ENCODE assay signal across 1 cellular context in genomic region chrX:121245763-121246162, GRCh38.
TF ChIP-seq lines count a peak whose summit lies in the region.

No MANE protein-coding gene starts in this region.

TF ChIP-seq in HepG2, 621 proteins besides CTCF, POLR2A, EP300 and RAD21 (continued from another document and continues in another):
- TF ChIP-seq CSRNP1 (CRISPR knock-in tag; IDR thresholded peaks at IDR 0.05) (no peak), ZNF382 (CRISPR knock-in tag; IDR thresholded peaks at IDR 0.05; ENCODE audit: borderline replicate concordance) (no peak), ZKSCAN1 (IDR thresholded peaks at IDR 0.05; ENCODE audit: low read length) (no peak), ZSCAN22 (CRISPR knock-in tag; IDR thresholded peaks at IDR 0.05) (no peak), POLR2AphosphoS2 (IDR thresholded peaks at IDR 0.05; ENCODE audit: low read depth, low read length) (no peak), KDM1A (CRISPR knock-in tag; IDR thresholded peaks at IDR 0.05) (no peak), MBD4 (IDR thresholded peaks at IDR 0.05; ENCODE audit: borderline replicate concordance, low read length) (peak; percentile 84; the same call in 1 of the 2 replicates), MLLT10 (CRISPR knock-in tag; IDR thresholded peaks at IDR 0.05) (no peak), MXD1 (CRISPR knock-in tag; IDR thresholded peaks at IDR 0.05) (no peak), ZNF432 (CRISPR knock-in tag; IDR thresholded peaks at IDR 0.05; ENCODE audit: borderline replicate concordance) (no peak), ZBTB8A (CRISPR knock-in tag; IDR thresholded peaks at IDR 0.05; ENCODE audit: borderline replicate concordance, low read depth) (no peak), NCOA2 (CRISPR knock-in tag; IDR thresholded peaks at IDR 0.05) (peak; percentile 87), ZNF354B (CRISPR knock-in tag; IDR thresholded peaks at IDR 0.05) (no peak), FOXA1 (IDR thresholded peaks at IDR 0.05) (peak; percentile 86), FOXA1 (CRISPR knock-in tag; IDR thresholded peaks at IDR 0.05) (peak; percentile 23; the same call in 1 of the 2 replicates), PAX8 (CRISPR knock-in tag; IDR thresholded peaks at IDR 0.05; ENCODE audit: borderline replicate concordance) (no peak), YEATS4 (CRISPR knock-in tag; IDR thresholded peaks at IDR 0.05; ENCODE audit: borderline replicate concordance) (no peak), ZFY (CRISPR knock-in tag; IDR thresholded peaks at IDR 0.05) (no peak), SIX1 (CRISPR knock-in tag; IDR thresholded peaks at IDR 0.05; ENCODE audit: borderline replicate concordance) (peak; percentile 57; the same call in 1 of the 2 replicates), ZNF124 (CRISPR knock-in tag; IDR thresholded peaks at IDR 0.05) (no peak), KAT2B (IDR thresholded peaks at IDR 0.05; ENCODE audit: borderline replicate concordance, low read depth, low read length) (peak; percentile 36; the same call in 1 of the 2 replicates), NFKBIZ (CRISPR knock-in tag; IDR thresholded peaks at IDR 0.05) (no peak), PCBP1 (IDR thresholded peaks at IDR 0.05; ENCODE audit: borderline replicate concordance, low read depth, low read length) (no peak), RXRA (CRISPR knock-in tag; IDR thresholded peaks at IDR 0.05) (no peak), FOXO1 (CRISPR knock-in tag; IDR thresholded peaks at IDR 0.05) (peak; percentile 44; the same call in 1 of the 2 replicates), KAT8 (CRISPR knock-in tag; IDR thresholded peaks at IDR 0.05) (no peak), ATRX (CRISPR knock-in tag; IDR thresholded peaks at IDR 0.05; ENCODE audit: borderline replicate concordance) (no peak), ZNF510 (CRISPR knock-in tag; IDR thresholded peaks at IDR 0.05; ENCODE audit: low read depth) (no peak), ETV5 (CRISPR knock-in tag; IDR thresholded peaks at IDR 0.05; ENCODE audit: borderline replicate concordance) (no peak), NCOR1 (IDR thresholded peaks at IDR 0.05; ENCODE audit: borderline replicate concordance, low read length) (peak; percentile 70; the same call in 1 of the 2 replicates), CBX5 (CRISPR knock-in tag; IDR thresholded peaks at IDR 0.05; ENCODE audit: borderline replicate concordance) (no peak), JUNB (CRISPR knock-in tag; IDR thresholded peaks at IDR 0.05; ENCODE audit: borderline replicate concordance) (peak; percentile 38; the same call in 1 of the 2 replicates), SMYD3 (CRISPR knock-in tag; IDR thresholded peaks at IDR 0.05) (no peak), ZNF547 (CRISPR knock-in tag; IDR thresholded peaks at IDR 0.05) (no peak), MXD4 (CRISPR knock-in tag; IDR thresholded peaks at IDR 0.05) (no peak), SPEN (CRISPR knock-in tag; IDR thresholded peaks at IDR 0.05; ENCODE audit: low read depth) (no peak), LBX2 (CRISPR knock-in tag; IDR thresholded peaks at IDR 0.05; ENCODE audit: borderline replicate concordance) (no peak), ZNF281 (CRISPR knock-in tag; IDR thresholded peaks at IDR 0.05; ENCODE audit: borderline replicate concordance) (no peak), JUND (CRISPR knock-in tag; IDR thresholded peaks at IDR 0.05) (no peak), THYN1 (CRISPR knock-in tag; IDR thresholded peaks at IDR 0.05; ENCODE audit: borderline replicate concordance, low read depth) (no peak), RERE (CRISPR knock-in tag; IDR thresholded peaks at IDR 0.05; ENCODE audit: low read depth) (peak; percentile 60; the same call in 1 of the 2 replicates), ISX (CRISPR knock-in tag; conservative IDR thresholded peaks at IDR 0.05) (no peak), ZFP62 (CRISPR knock-in tag; IDR thresholded peaks at IDR 0.05) (no peak)
- TF ChIP-seq, protein P1, sequence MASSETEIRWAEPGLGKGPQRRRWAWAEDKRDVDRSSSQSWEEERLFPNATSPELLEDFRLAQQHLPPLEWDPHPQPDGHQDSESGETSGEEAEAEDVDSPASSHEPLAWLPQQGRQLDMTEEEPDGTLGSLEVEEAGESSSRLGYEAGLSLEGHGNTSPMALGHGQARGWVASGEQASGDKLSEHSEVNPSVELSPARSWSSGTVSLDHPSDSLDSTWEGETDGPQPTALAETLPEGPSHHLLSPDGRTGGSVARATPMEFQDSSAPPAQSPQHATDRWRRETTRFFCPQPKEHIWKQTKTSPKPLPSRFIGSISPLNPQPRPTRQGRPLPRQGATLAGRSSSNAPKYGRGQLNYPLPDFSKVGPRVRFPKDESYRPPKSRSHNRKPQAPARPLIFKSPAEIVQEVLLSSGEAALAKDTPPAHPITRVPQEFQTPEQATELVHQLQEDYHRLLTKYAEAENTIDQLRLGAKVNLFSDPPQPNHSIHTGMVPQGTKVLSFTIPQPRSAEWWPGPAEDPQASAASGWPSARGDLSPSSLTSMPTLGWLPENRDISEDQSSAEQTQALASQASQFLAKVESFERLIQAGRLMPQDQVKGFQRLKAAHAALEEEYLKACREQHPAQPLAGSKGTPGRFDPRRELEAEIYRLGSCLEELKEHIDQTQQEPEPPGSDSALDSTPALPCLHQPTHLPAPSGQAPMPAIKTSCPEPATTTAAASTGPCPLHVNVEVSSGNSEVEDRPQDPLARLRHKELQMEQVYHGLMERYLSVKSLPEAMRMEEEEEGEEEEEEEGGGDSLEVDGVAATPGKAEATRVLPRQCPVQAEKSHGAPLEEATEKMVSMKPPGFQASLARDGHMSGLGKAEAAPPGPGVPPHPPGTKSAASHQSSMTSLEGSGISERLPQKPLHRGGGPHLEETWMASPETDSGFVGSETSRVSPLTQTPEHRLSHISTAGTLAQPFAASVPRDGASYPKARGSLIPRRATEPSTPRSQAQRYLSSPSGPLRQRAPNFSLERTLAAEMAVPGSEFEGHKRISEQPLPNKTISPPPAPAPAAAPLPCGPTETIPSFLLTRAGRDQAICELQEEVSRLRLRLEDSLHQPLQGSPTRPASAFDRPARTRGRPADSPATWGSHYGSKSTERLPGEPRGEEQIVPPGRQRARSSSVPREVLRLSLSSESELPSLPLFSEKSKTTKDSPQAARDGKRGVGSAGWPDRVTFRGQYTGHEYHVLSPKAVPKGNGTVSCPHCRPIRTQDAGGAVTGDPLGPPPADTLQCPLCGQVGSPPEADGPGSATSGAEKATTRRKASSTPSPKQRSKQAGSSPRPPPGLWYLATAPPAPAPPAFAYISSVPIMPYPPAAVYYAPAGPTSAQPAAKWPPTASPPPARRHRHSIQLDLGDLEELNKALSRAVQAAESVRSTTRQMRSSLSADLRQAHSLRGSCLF (CRISPR knock-in tag; IDR thresholded peaks at IDR 0.05; ENCODE audit: borderline replicate concordance), result no peak
- TF ChIP-seq, protein P2, sequence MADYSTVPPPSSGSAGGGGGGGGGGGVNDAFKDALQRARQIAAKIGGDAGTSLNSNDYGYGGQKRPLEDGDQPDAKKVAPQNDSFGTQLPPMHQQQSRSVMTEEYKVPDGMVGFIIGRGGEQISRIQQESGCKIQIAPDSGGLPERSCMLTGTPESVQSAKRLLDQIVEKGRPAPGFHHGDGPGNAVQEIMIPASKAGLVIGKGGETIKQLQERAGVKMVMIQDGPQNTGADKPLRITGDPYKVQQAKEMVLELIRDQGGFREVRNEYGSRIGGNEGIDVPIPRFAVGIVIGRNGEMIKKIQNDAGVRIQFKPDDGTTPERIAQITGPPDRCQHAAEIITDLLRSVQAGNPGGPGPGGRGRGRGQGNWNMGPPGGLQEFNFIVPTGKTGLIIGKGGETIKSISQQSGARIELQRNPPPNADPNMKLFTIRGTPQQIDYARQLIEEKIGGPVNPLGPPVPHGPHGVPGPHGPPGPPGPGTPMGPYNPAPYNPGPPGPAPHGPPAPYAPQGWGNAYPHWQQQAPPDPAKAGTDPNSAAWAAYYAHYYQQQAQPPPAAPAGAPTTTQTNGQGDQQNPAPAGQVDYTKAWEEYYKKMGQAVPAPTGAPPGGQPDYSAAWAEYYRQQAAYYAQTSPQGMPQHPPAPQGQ (CRISPR knock-in tag; IDR thresholded peaks at IDR 0.05; ENCODE audit: borderline replicate concordance), result no peak
- TF ChIP-seq, protein P3, sequence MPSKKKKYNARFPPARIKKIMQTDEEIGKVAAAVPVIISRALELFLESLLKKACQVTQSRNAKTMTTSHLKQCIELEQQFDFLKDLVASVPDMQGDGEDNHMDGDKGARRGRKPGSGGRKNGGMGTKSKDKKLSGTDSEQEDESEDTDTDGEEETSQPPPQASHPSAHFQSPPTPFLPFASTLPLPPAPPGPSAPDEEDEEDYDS (CRISPR knock-in tag; IDR thresholded peaks at IDR 0.05), result no peak
